9 cellular contexts compared by ENCODE assay signal in genomic region chr19:2469102-2469914, GRCh38. TPM values are rescaled to one million over a fixed set of nuclear protein-coding genes. Genes with fewer than 3 reads are reported as not detected.
DNase-seq lines count a peak whose midpoint lies in the region; ATAC-seq and TF ChIP-seq lines count a peak whose summit lies in the region.
"Had no signal": no experiment of that assay in that cellular context is flagged by ENCODE, and none has a peak within 500 bp of the region (broad histone marks: within the 10 kb centered on the region; RNA-seq: fewer than 3 reads in every experiment).

No MANE protein-coding gene starts in this region.

- H3K27ac ChIP-seq in H9 (ENCODE audit: insufficient read length, low read depth, low read length) = no peak overlapping the region

- H3K79me2 ChIP-seq in H9 (ENCODE audit: insufficient read depth, low read length) = no peaks in the 10 kb centered on the region

- H3K27ac Mint-ChIP-seq in H9 = peak overlapping the region; percentile 49 to 80 (median 74); a peak in 5 of 7 replicates
- H3K27ac Mint-ChIP-seq in WTC11 = peak overlapping the region; percentile 13; the same call in 1 of the 2 replicates
- H3K27ac Mint-ChIP-seq: activated T-helper 1 cell treated with anti-CD3 and anti-CD28 coated beads, Interleukin-12 subunit alpha, Interleukin-12 subunit beta, Interleukin-2, Interleukin-4 antibody, amounts not matched to agents 30 ng/mL and 10 ng/mL and 1 ng/mL, durations not matched to agents 14 hours and 24 hours and 36 hours had no signal

- peak overlapping the region; percentile 72 for H3K14ac ChIP-seq in H9 (ENCODE audit: insufficient read depth, low read length)

- DNase-seq in AG08396 (ENCODE audit: low spot score) = peak; percentile 26
- DNase-seq in H9 = peak; percentile 83
- DNase-seq in WTC11 (ENCODE audit: low spot score) = no peak
- peak; percentile 26 for DNase-seq in iPS-NIHi11 (ENCODE audit: low spot score)
- DNase-seq in NCI-H69 (lab: John Stamatoyannopoulos, UW) = no peak
- no peak for DNase-seq in NCI-H1694 (lab: John Stamatoyannopoulos, UW)

- no peak overlapping the region for H3K9ac ChIP-seq in H9 (ENCODE audit: extremely low read depth, insufficient read length, low read length)

- no peak overlapping the region for H2AK5ac ChIP-seq in H9 (ENCODE audit: insufficient read length, low read length)

- no peak overlapping the region for H3T11ph ChIP-seq in H9 (ENCODE audit: low read length)

- no peak overlapping the region for H3K56ac ChIP-seq in H9 (ENCODE audit: insufficient read length, low read depth, low read length)

- no peaks in the 10 kb centered on the region for H3K79me1 ChIP-seq in H9 (ENCODE audit: insufficient read depth, low read depth, low read length, poor library complexity, severe bottlenecking)

- H3K18ac ChIP-seq in H9 (ENCODE audit: insufficient read length, low read depth, low read length) = peak overlapping the region; percentile 55

- no CpG with 5 or more reads among the region's 23 CpGs for WGBS in H9 (ENCODE audit: extremely low coverage, insufficient read length, low lambda C conversion rate)

- POLR2A ChIA-PET in WTC11 (lab: Charles Lee) = interaction anchor here (1.3 kb wide), 1 partner anchor 109 kb away, joined by 4 read pairs; no protein-coding TSS in a partner anchor

- H2AFZ ChIP-seq in H9 (ENCODE audit: low read length) = no peak overlapping the region

- no peaks in the 10 kb centered on the region for H3K9me3 ChIP-seq in H9 (ENCODE audit: control insufficient read depth, low read depth, low read length)

- ATAC-seq in WTC11 (peak; percentile 34), GM19395 (IDR thresholded peaks at IDR 0.05; ENCODE audit: unreplicated experiment) (no peak), GM21515 (IDR thresholded peaks at IDR 0.05; ENCODE audit: unreplicated experiment) (no peak)

- no peak for TF ChIP-seq CTCF in H9 (conservative IDR thresholded peaks at IDR 0.05)
- no peak for TF ChIP-seq CTCF in WTC11 (IDR thresholded peaks at IDR 0.05)

- H3K27me3 Mint-ChIP-seq in H9 (ENCODE audit: low read depth) (peaks cover 7% of the 10 kb centered on the region), WTC11 (ENCODE audit: low read depth) (no peaks in the 10 kb centered on the region; the same call in 1 of the 2 replicates)

- H3K4me2 ChIP-seq in H9 (ENCODE audit: insufficient read depth, insufficient read length, low read length) = no peak overlapping the region

- H4K20me1 ChIP-seq in H9 (ENCODE audit: control insufficient read depth, insufficient read depth, insufficient read length) = no peaks in the 10 kb centered on the region

- H3K23ac ChIP-seq in H9 (ENCODE audit: insufficient read length, low read depth, low read length) = no peak overlapping the region

- no peak overlapping the region for H2BK15ac ChIP-seq in H9 (ENCODE audit: low read depth, low read length)

- H3K4me1 Mint-ChIP-seq in H9 (peaks cover 10 to 13% of the 10 kb centered on the region in 2 experiments), WTC11 (peaks cover 7% of the 10 kb centered on the region)

- H4K8ac ChIP-seq in H9 (replicated peaks; ENCODE audit: insufficient read length, low read depth, low read length) = no peak overlapping the region

- H3K27me3 ChIP-seq in H9 (ENCODE audit: insufficient read depth, low read length) = no peaks in the 10 kb centered on the region

- H3K4me1 ChIP-seq in H9 (ENCODE audit: insufficient read depth, low read length) = no peaks in the 10 kb centered on the region; the same call in 1 of the 2 replicates

- no peak overlapping the region for H2BK120ac ChIP-seq in H9 (ENCODE audit: low read depth, low read length, poor library complexity, severe bottlenecking)

- H2BK12ac ChIP-seq in H9 (ENCODE audit: insufficient read length, low read depth, low read length) = no peak overlapping the region

- H3K23me2 ChIP-seq in H9 (ENCODE audit: insufficient read length, low read depth, low read length, poor library complexity, severe bottlenecking) = no peaks in the 10 kb centered on the region

- no peak overlapping the region for H2BK20ac ChIP-seq in H9 (ENCODE audit: low read depth, low read length, poor library complexity, severe bottlenecking)

- no peak overlapping the region for H4K91ac ChIP-seq in H9 (ENCODE audit: insufficient read length, low read depth, low read length)

- no peak overlapping the region; a peak in 1 of 5 replicates for H3K4me3 Mint-ChIP-seq in H9
- no peak overlapping the region for H3K4me3 Mint-ChIP-seq in WTC11
- H3K4me3 Mint-ChIP-seq: activated T-helper 1 cell treated with anti-CD3 and anti-CD28 coated beads, Interleukin-12 subunit alpha, Interleukin-12 subunit beta, Interleukin-2, Interleukin-4 antibody, amounts not matched to agents 30 ng/mL and 10 ng/mL and 1 ng/mL, durations not matched to agents 14 hours and 24 hours and 36 hours had no signal

- no peak overlapping the region for H4K5ac ChIP-seq in H9 (ENCODE audit: insufficient read length, low read depth, low read length)

- no peak overlapping the region for H2BK5ac ChIP-seq in H9 (ENCODE audit: insufficient read length, low read length)

- H3K36me3 Mint-ChIP-seq in H9 (ENCODE audit: insufficient read depth in 1 of 3, low read depth in 3 of 3) = no peaks in the 10 kb centered on the region
- no peaks in the 10 kb centered on the region for H3K36me3 Mint-ChIP-seq in WTC11

- H3K9me3 Mint-ChIP-seq in H9 = no peaks in the 10 kb centered on the region
- no peaks in the 10 kb centered on the region for H3K9me3 Mint-ChIP-seq in WTC11
- H3K9me3 Mint-ChIP-seq: activated T-helper 1 cell treated with anti-CD3 and anti-CD28 coated beads, Interleukin-12 subunit alpha, Interleukin-12 subunit beta, Interleukin-2, Interleukin-4 antibody, amounts not matched to agents 30 ng/mL and 10 ng/mL and 1 ng/mL, durations not matched to agents 14 hours and 24 hours and 36 hours had no signal

- no peak overlapping the region for H3K4ac ChIP-seq in H9 (ENCODE audit: low read depth, low read length)

- CTCF ChIA-PET in WTC11 (lab: Charles Lee) = interaction anchor here (0.6 to 10.5 kb wide), 7 partner anchors 78 to 208 kb away, joined by 3 to 82 read pairs (median 5); no protein-coding TSS in a partner anchor

TF ChIP-seq in WTC11, 78 proteins besides CTCF, POLR2A, EP300 and RAD21:
- TF ChIP-seq NFE2L1 (CRISPR knock-in tag; IDR thresholded peaks at IDR 0.05) (0 out of 2 replicates have a peak, but pooled peaks have one; percentile 48), GABPB1 (CRISPR knock-in tag; IDR thresholded peaks at IDR 0.05) (no peak)

RNA-seq across cellular contexts. Expression of gene GADD45B, which starts 6.6 kb away (rescaled TPM):
- total RNA-seq in H9 (2021) = 13.5 and 16.2 TPM in 2 replicates
- total RNA-seq in WTC11 (2021) = 17.9 to 27.5 TPM (median 23.2 TPM) in 3 replicates

RNA-seq across cellular contexts. Expression of gene LMNB2, which starts 12.5 kb away (rescaled TPM):
- total RNA-seq in H9 (2021) (173 and 174 TPM in 2 replicates), WTC11 (2021) (204 to 216 TPM (median 212 TPM) in 3 replicates)

RNA-seq across cellular contexts. Expression of gene TIMM13, which starts 41.9 kb away (rescaled TPM):
- total RNA-seq in H9 (2021) (214 and 219 TPM in 2 replicates), WTC11 (2021) (296 to 342 TPM (median 309 TPM) in 3 replicates)

Comparison
In these comparisons a context has a peak if more than half of its experiments do, and no peak if none do; other contexts are left out.
1. DNase-seq: peak in AG08396 (single experiment), H9 (single experiment) and iPS-NIHi11 (single experiment); none in WTC11 (single experiment), NCI-H69 (single experiment) and NCI-H1694 (single experiment).